ENCODE assay signal across 9 cellular contexts in genomic region chr7:130485734-130486113, GRCh38. TPM values are rescaled to one million over a fixed set of nuclear protein-coding genes. Genes with fewer than 3 reads are reported as not detected.
DNase-seq lines count a peak whose midpoint lies in the region; ATAC-seq and TF ChIP-seq lines count a peak whose summit lies in the region.
"Had no signal": no experiment of that assay in that cellular context is flagged by ENCODE, and none has a peak within 500 bp of the region (broad histone marks: within the 10 kb centered on the region; RNA-seq: fewer than 3 reads in every experiment).

No MANE protein-coding gene starts in this region.

- H3K4me1 ChIP-seq in adipocyte (ENCODE audit: control insufficient read depth, insufficient read depth, low read length) = peaks cover 40% of the 10 kb centered on the region
- no peaks in the 10 kb centered on the region for H3K4me1 ChIP-seq in right lobe of liver
- H3K4me1 ChIP-seq in thoracic aorta (ENCODE audit: control insufficient read depth in 1 of 2, low read depth in 2 of 2) = peaks cover 3 to 15% of the 10 kb centered on the region in 2 donors

- TF ChIP-seq CTCF in right lobe of liver (IDR thresholded peaks at IDR 0.05) (no peak), thoracic aorta (IDR thresholded peaks at IDR 0.05) (no peak)

- H3K27ac Mint-ChIP-seq in activated CD8-positive, alpha-beta memory T cell treated with anti-CD3 and anti-CD28 coated beads, Interleukin-2, amount 10 ng/mL, durations not matched to agents 7 days and 5 days = no peak overlapping the region

- no peak for DNase-seq in activated CD8-positive, alpha-beta memory T cell treated with anti-CD3 and anti-CD28 coated beads, Interleukin-2, amount 10 ng/mL, durations not matched to agents 7 days and 5 days
- DNase-seq in activated CD8-positive, alpha-beta memory T cell treated with anti-CD3 and anti-CD28 coated beads for 24 hours = no peak
- DNase-seq in adipocyte (ENCODE audit: low read depth) (no peak), right lobe of liver (no peak), thoracic aorta (ENCODE audit: low spot score) (no peak)
- DNase-seq: SW 1271 had no signal

- no peaks in the 10 kb centered on the region for H3K9me3 ChIP-seq in adipocyte (ENCODE audit: control insufficient read depth, low read length)
- no peaks in the 10 kb centered on the region for H3K9me3 ChIP-seq in right lobe of liver
- H3K9me3 ChIP-seq in thoracic aorta = no peaks in the 10 kb centered on the region

- H3K9ac ChIP-seq in adipocyte (ENCODE audit: low read length) = no peak overlapping the region

- CTCF ChIA-PET in activated CD8-positive, alpha-beta memory T cell treated with anti-CD3 and anti-CD28 coated beads, Interleukin-2, amount 10 ng/mL, durations not matched to agents 7 days and 5 days (lab: Charles Lee) = no interaction called here

- no peaks in the 10 kb centered on the region for H3K9me3 Mint-ChIP-seq in activated CD8-positive, alpha-beta memory T cell treated with anti-CD3 and anti-CD28 coated beads, Interleukin-2, amount 10 ng/mL, durations not matched to agents 7 days and 5 days (ENCODE audit: low read depth)

- intact Hi-C loops in right lobe of liver (cut with DNase I) = no loop called here

- H3K36me3 Mint-ChIP-seq in activated CD8-positive, alpha-beta memory T cell treated with anti-CD3 and anti-CD28 coated beads, Interleukin-2, amount 10 ng/mL, durations not matched to agents 7 days and 5 days = peaks cover 2% of the 10 kb centered on the region

- H3K27me3 Mint-ChIP-seq in activated CD8-positive, alpha-beta memory T cell treated with anti-CD3 and anti-CD28 coated beads, Interleukin-2, amount 10 ng/mL, durations not matched to agents 7 days and 5 days = peaks cover 66% of the 10 kb centered on the region

- peaks cover 24% of the 10 kb centered on the region for H3K4me1 Mint-ChIP-seq in activated CD8-positive, alpha-beta memory T cell treated with anti-CD3 and anti-CD28 coated beads, Interleukin-2, amount 10 ng/mL, durations not matched to agents 7 days and 5 days

- no peak for TF ChIP-seq POLR2A in right lobe of liver (IDR thresholded peaks at IDR 0.05)

- WGBS in right lobe of liver (ENCODE audit: insufficient coverage, low coverage, low lambda C conversion rate, missing lambda C conversion rate) = 47% methylated on average over 11 of the region's 11 CpGs

- H3K36me3 ChIP-seq in adipocyte (ENCODE audit: control insufficient read depth, insufficient read depth, low read length, severe bottlenecking) (no peaks in the 10 kb centered on the region), right lobe of liver (no peaks in the 10 kb centered on the region), thoracic aorta (no peaks in the 10 kb centered on the region)

- H3K27me3 ChIP-seq in adipocyte (replicated peaks; ENCODE audit: control insufficient read depth, insufficient read depth, low read length) (peaks cover 15% of the 10 kb centered on the region), right lobe of liver (no peaks in the 10 kb centered on the region), thoracic aorta (replicated peaks; ENCODE audit: insufficient read depth) (no peaks in the 10 kb centered on the region)

- H3K4me3 Mint-ChIP-seq in activated CD8-positive, alpha-beta memory T cell treated with anti-CD3 and anti-CD28 coated beads, Interleukin-2, amount 10 ng/mL, durations not matched to agents 7 days and 5 days = peak overlapping the region; percentile 43

- ATAC-seq in activated CD8-positive, alpha-beta memory T cell treated with anti-CD3 and anti-CD28 coated beads, Interleukin-2, amount 10 ng/mL, durations not matched to agents 7 days and 5 days = no peak
- peak in 1 of 4 donors; percentile 9 for ATAC-seq in right lobe of liver
- ATAC-seq in thoracic aorta (ENCODE audit: insufficient number of reproducible peaks, low FRiP score, low read depth) = no peak
- ATAC-seq in GM21526 (IDR thresholded peaks at IDR 0.05; ENCODE audit: low FRiP score, unreplicated experiment) = no peak
- no peak for ATAC-seq in HG03354 (IDR thresholded peaks at IDR 0.05; ENCODE audit: poor library complexity, severe bottlenecking, unreplicated experiment)
- no peak for ATAC-seq in HG03097 (IDR thresholded peaks at IDR 0.05; ENCODE audit: low FRiP score, unreplicated experiment)

- peak overlapping the region; percentile 68 for H3K4me3 ChIP-seq in adipocyte (ENCODE audit: low read length)
- peak overlapping the region; percentile 53 to 81 (median 67) for H3K4me3 ChIP-seq in right lobe of liver
- H3K4me3 ChIP-seq in thoracic aorta = peak overlapping the region; percentile 67

- H3K27ac ChIP-seq in right lobe of liver = peak overlapping the region in 1 of 3 donors; percentile 50
- no peak overlapping the region for H3K27ac ChIP-seq in thoracic aorta

RNA-seq across cellular contexts. Expression of gene MEST, which starts 6.2 kb away (rescaled TPM):
- 1 to 10 TPM; 2.5 to 3.2 TPM for total RNA-seq in activated CD8-positive, alpha-beta memory T cell treated with anti-CD3 and anti-CD28 coated beads, Interleukin-2, amount 10 ng/mL, durations not matched to agents 7 days and 5 days
- total RNA-seq in right lobe of liver = 10 to 100 TPM; 23.4 to 46.9 (median 31.2) TPM
- total RNA-seq in thoracic aorta = 1 to 10 TPM; 5.0 to 5.6 TPM

RNA-seq across cellular contexts. Expression of gene CEP41, which starts 44.9 kb away (rescaled TPM):
- 10 to 100 TPM; 22.0 to 23.3 TPM for total RNA-seq in activated CD8-positive, alpha-beta memory T cell treated with anti-CD3 and anti-CD28 coated beads, Interleukin-2, amount 10 ng/mL, durations not matched to agents 7 days and 5 days
- total RNA-seq in right lobe of liver (10 to 100 TPM in 1 of 6 experiments, 1 to 10 TPM in 5; 2.6 to 11.7 (median 4.6) TPM), thoracic aorta (1 to 10 TPM; 8.7 to 9.0 TPM)
